Comparison of ENCODE assay signal across 8 cellular contexts in the genomic region with DNA sequence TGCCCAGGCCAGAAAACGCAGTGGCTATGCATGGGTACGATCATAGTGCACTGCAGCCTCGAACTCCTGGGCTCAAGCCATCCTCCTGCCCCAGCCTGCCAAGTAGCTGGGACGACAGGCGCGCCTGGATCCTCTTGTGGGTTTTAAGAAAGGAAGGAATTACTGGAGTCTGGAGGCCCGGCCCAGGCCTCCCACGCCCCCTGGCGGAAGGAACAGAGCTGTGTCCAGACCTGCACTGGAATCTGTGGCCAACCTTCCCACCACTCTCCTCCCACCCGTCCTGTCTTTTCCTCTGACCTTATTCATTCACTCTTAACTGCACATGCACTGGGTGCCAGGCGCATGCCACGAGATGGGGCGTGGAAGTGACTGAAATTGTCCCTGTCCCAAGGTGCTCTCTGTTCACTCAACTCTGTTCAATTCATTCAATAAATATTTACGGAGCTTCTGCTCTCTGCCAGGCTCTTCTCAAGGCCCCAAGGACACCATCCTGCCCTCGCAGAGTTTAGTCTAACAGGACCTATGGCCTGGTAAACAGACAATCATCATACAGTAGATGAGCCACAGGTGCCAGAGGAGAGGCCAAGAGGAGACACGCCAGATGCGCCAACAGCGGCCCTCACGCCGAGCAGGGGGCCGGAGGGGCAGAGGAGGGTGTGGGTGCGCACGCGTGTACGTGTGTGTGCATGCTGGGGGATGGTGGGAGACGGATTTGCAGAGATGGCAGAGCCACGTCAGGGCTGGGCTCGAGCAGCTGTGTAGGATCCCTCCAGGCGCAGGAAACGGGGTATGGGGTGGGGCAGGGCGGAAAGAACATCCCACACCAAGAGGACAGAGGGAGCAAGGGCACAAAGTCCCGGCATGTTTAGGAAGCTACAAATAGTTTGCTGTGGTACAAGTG. TPM values are rescaled to one million over a fixed set of nuclear protein-coding genes. Genes with fewer than 3 reads are reported as not detected.
DNase-seq lines count a peak whose midpoint lies in the region; ATAC-seq, FAIRE-seq and TF ChIP-seq lines count a peak whose summit lies in the region.

No MANE protein-coding gene starts in this region.

- TF ChIP-seq POLR2A in GM12892 (IDR thresholded peaks at IDR 0.05; ENCODE audit: low read depth, low read length): no peak

- peak; percentile 92 for TF ChIP-seq CTCF in left ventricle myocardium inferior (IDR thresholded peaks at IDR 0.05; ENCODE audit: borderline replicate concordance)

- H3K9me3 ChIP-seq in left ventricle myocardium inferior (replicated peaks): no peaks in the 10 kb centered on the region

- peak; percentile 98 for ATAC-seq in SK-N-SH treated with all-trans-retinoic acid at 6 μM for 48 hours

- H2AFZ ChIP-seq in ACC112 (ENCODE audit: low read length, unreplicated experiment): peak overlapping the region; percentile 61

- peaks cover 20% of the 10 kb centered on the region for H3K27me3 ChIP-seq in ACC112 (ENCODE audit: insufficient read depth, low read length)
- H3K27me3 ChIP-seq in left ventricle myocardium inferior (ENCODE audit: low read depth): no peaks in the 10 kb centered on the region

- no peaks in the 10 kb centered on the region for H3K79me2 ChIP-seq in ACC112 (ENCODE audit: control insufficient read depth, insufficient read depth, low read length, unreplicated experiment)

- H3K27ac ChIP-seq in ACC112 (ENCODE audit: low read depth, low read length) (no peak overlapping the region), left ventricle myocardium inferior (replicated peaks) (no peak overlapping the region)

- H3K4me1 ChIP-seq in ACC112 (ENCODE audit: control insufficient read depth, insufficient read depth, low read length, unreplicated experiment): peaks cover 12% of the 10 kb centered on the region
- H3K4me1 ChIP-seq in left ventricle myocardium inferior: peaks cover 4% of the 10 kb centered on the region

- intact Hi-C loops in left ventricle myocardium inferior (cut with micrococcal nuclease): no loop called here

- FAIRE-seq in GM12892 (lab: Jason Lieb, UNC): peak; percentile 30

- DNase-seq in GM12892 (ENCODE audit: insufficient read length): peak; percentile 76
- DNase-seq in NCI-H1048 (lab: John Stamatoyannopoulos, UW): peak; percentile 68
- DNase-seq in anterior cingulate cortex (lab: John Stamatoyannopoulos, UW): peak in 40 of 58 donors; percentile 4 to 66 (median 16)
- DNase-seq in left ventricle myocardium inferior: peak; percentile 75
- peak; percentile 63 for DNase-seq in renal cortical epithelial cell (ENCODE audit: low read depth)
- DNase-seq in mesenteric fat pad (ENCODE audit: low spot score): no peak

- H3K4me3 ChIP-seq in ACC112 (ENCODE audit: low read depth, low read length) (no peak overlapping the region), left ventricle myocardium inferior (no peak overlapping the region)

- H3K36me3 ChIP-seq in ACC112 (ENCODE audit: insufficient read depth, low read length): no peaks in the 10 kb centered on the region
- no peaks in the 10 kb centered on the region for H3K36me3 ChIP-seq in left ventricle myocardium inferior

TF ChIP-seq in SK-N-SH treated with all-trans-retinoic acid at 6 μM for 48 hours, 23 proteins besides CTCF, POLR2A, EP300 and RAD21 (continues in another document):
- no peak for TF ChIP-seq ARNTL (CRISPR knock-in tag; IDR thresholded peaks at IDR 0.05; ENCODE audit: borderline replicate concordance, low read depth)
- no peak for TF ChIP-seq ZC3H10 (CRISPR knock-in tag; IDR thresholded peaks at IDR 0.05)
- TF ChIP-seq GLIS3 (CRISPR knock-in tag; IDR thresholded peaks at IDR 0.05): no peak
- TF ChIP-seq ZNF8 (CRISPR knock-in tag; IDR thresholded peaks at IDR 0.05): no peak
- TF ChIP-seq BACH2 (CRISPR knock-in tag; IDR thresholded peaks at IDR 0.05; ENCODE audit: borderline replicate concordance): no peak
- no peak for TF ChIP-seq PPARA (CRISPR knock-in tag; IDR thresholded peaks at IDR 0.05; ENCODE audit: borderline replicate concordance)
- no peak for TF ChIP-seq ZFP30 (CRISPR knock-in tag; IDR thresholded peaks at IDR 0.05)
- TF ChIP-seq, protein P1, sequence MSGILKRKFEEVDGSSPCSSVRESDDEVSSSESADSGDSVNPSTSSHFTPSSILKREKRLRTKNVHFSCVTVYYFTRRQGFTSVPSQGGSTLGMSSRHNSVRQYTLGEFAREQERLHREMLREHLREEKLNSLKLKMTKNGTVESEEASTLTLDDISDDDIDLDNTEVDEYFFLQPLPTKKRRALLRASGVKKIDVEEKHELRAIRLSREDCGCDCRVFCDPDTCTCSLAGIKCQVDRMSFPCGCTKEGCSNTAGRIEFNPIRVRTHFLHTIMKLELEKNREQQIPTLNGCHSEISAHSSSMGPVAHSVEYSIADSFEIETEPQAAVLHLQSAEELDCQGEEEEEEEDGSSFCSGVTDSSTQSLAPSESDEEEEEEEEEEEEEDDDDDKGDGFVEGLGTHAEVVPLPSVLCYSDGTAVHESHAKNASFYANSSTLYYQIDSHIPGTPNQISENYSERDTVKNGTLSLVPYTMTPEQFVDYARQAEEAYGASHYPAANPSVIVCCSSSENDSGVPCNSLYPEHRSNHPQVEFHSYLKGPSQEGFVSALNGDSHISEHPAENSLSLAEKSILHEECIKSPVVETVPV (CRISPR knock-in tag; IDR thresholded peaks at IDR 0.05): no peak
- TF ChIP-seq CSDC2 (CRISPR knock-in tag; IDR thresholded peaks at IDR 0.05): no peak
- TF ChIP-seq, protein P2, sequence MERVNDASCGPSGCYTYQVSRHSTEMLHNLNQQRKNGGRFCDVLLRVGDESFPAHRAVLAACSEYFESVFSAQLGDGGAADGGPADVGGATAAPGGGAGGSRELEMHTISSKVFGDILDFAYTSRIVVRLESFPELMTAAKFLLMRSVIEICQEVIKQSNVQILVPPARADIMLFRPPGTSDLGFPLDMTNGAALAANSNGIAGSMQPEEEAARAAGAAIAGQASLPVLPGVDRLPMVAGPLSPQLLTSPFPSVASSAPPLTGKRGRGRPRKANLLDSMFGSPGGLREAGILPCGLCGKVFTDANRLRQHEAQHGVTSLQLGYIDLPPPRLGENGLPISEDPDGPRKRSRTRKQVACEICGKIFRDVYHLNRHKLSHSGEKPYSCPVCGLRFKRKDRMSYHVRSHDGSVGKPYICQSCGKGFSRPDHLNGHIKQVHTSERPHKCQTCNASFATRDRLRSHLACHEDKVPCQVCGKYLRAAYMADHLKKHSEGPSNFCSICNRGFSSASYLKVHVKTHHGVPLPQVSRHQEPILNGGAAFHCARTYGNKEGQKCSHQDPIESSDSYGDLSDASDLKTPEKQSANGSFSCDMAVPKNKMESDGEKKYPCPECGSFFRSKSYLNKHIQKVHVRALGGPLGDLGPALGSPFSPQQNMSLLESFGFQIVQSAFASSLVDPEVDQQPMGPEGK (CRISPR knock-in tag; IDR thresholded peaks at IDR 0.05; ENCODE audit: borderline replicate concordance): no peak
- TF ChIP-seq ISL1 (CRISPR knock-in tag; IDR thresholded peaks at IDR 0.05): no peak
- TF ChIP-seq POU6F1 (CRISPR knock-in tag; IDR thresholded peaks at IDR 0.05; ENCODE audit: borderline replicate concordance, low read depth): no peak
- no peak for TF ChIP-seq OSR1 (CRISPR knock-in tag; IDR thresholded peaks at IDR 0.05)
- TF ChIP-seq SNAI2 (CRISPR knock-in tag; IDR thresholded peaks at IDR 0.05): no peak
- TF ChIP-seq, protein P3, sequence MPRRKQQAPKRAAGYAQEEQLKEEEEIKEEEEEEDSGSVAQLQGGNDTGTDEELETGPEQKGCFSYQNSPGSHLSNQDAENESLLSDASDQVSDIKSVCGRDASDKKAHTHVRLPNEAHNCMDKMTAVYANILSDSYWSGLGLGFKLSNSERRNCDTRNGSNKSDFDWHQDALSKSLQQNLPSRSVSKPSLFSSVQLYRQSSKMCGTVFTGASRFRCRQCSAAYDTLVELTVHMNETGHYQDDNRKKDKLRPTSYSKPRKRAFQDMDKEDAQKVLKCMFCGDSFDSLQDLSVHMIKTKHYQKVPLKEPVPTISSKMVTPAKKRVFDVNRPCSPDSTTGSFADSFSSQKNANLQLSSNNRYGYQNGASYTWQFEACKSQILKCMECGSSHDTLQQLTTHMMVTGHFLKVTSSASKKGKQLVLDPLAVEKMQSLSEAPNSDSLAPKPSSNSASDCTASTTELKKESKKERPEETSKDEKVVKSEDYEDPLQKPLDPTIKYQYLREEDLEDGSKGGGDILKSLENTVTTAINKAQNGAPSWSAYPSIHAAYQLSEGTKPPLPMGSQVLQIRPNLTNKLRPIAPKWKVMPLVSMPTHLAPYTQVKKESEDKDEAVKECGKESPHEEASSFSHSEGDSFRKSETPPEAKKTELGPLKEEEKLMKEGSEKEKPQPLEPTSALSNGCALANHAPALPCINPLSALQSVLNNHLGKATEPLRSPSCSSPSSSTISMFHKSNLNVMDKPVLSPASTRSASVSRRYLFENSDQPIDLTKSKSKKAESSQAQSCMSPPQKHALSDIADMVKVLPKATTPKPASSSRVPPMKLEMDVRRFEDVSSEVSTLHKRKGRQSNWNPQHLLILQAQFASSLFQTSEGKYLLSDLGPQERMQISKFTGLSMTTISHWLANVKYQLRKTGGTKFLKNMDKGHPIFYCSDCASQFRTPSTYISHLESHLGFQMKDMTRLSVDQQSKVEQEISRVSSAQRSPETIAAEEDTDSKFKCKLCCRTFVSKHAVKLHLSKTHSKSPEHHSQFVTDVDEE (CRISPR knock-in tag; IDR thresholded peaks at IDR 0.05): no peak
- no peak for TF ChIP-seq ZNF70 (CRISPR knock-in tag; IDR thresholded peaks at IDR 0.05)
- no peak for TF ChIP-seq TCF4 (CRISPR knock-in tag; IDR thresholded peaks at IDR 0.05; ENCODE audit: borderline replicate concordance)

RNA-seq across cellular contexts. Expression of gene TMEM106C, which starts 13.7 kb away (rescaled TPM):
- polyA plus RNA-seq in GM12892 (2012; ENCODE audit: missing spikeins): 118 TPM
- total RNA-seq in left ventricle myocardium inferior (48.1 TPM), renal cortical epithelial cell (85.7 and 112 TPM in 2 replicates), mesenteric fat pad (34.5 TPM)

RNA-seq across cellular contexts. Expression of gene VDR, which starts 44.9 kb away (rescaled TPM):
- 12.0 TPM for polyA plus RNA-seq in GM12892 (2012; ENCODE audit: missing spikeins)
- total RNA-seq in left ventricle myocardium inferior: 0.33 TPM
- 2.9 and 6.1 TPM in 2 replicates for total RNA-seq in renal cortical epithelial cell
- 9.8 TPM for total RNA-seq in mesenteric fat pad

RNA-seq across cellular contexts. Expression of gene COL2A1, which starts 54.6 kb away (rescaled TPM):
- polyA plus RNA-seq in GM12892 (2012; ENCODE audit: missing spikeins): 0.13 TPM
- total RNA-seq in left ventricle myocardium inferior: not detected
- total RNA-seq in renal cortical epithelial cell: not detected in 2 replicates
- total RNA-seq in mesenteric fat pad: not detected
